11 cellular contexts compared by ENCODE assay signal in genomic region chr12:45269407-45269741, GRCh38. TPM values are rescaled to one million over a fixed set of nuclear protein-coding genes. Genes with fewer than 3 reads are reported as not detected.
DNase-seq lines count a peak whose midpoint lies in the region; ATAC-seq and TF ChIP-seq lines count a peak whose summit lies in the region.
"Had no signal": no experiment of that assay in that cellular context is flagged by ENCODE, and none has a peak within 500 bp of the region (broad histone marks: within the 10 kb centered on the region; RNA-seq: fewer than 3 reads in every experiment).

No MANE protein-coding gene starts in this region.

- TF ChIP-seq CTCF in cardiac muscle cell (IDR thresholded peaks at IDR 0.05; ENCODE audit: low read depth, low read length) (no peak), chondrocyte (IDR thresholded peaks at IDR 0.05) (peak; percentile 4), upper lobe of right lung (IDR thresholded peaks at IDR 0.05) (no peak)

- H3K36me3 ChIP-seq in cardiac muscle cell (no peaks in the 10 kb centered on the region), muscle layer of colon (ENCODE audit: insufficient read depth, low read length) (no peaks in the 10 kb centered on the region), upper lobe of right lung (no peaks in the 10 kb centered on the region)
- H3K36me3 ChIP-seq: neural progenitor cell had no signal

- intact Hi-C loops in left cardiac atrium (cut with DNase I), result loop anchor here in 1 of 2 donors (2.0 to 10.0 kb wide), 2 partner anchors 55 to 95 kb away; no protein-coding TSS in a partner anchor
- intact Hi-C loops in upper lobe of right lung (cut with DNase I), result no loop called here

- no peaks in the 10 kb centered on the region for H3K9me3 Mint-ChIP-seq in chondrocyte (ENCODE audit: low read depth)
- H3K9me3 Mint-ChIP-seq: activated naive CD4-positive, alpha-beta T cell treated with anti-CD3 and anti-CD28 coated beads, Interleukin-2, amount 50 U/mL, for 24 hours; neural progenitor cell had no signal

- H3K36me3 Mint-ChIP-seq in chondrocyte (ENCODE audit: low read depth), result no peaks in the 10 kb centered on the region

- H3K4me3 ChIP-seq in cardiac muscle cell (no peak overlapping the region), muscle layer of colon (ENCODE audit: low read depth in 1 of 2, low read length in 2 of 2) (no peak overlapping the region), upper lobe of right lung (no peak overlapping the region)
- H3K4me3 ChIP-seq: neural progenitor cell had no signal

- ATAC-seq in left cardiac atrium (no peak), upper lobe of right lung (no peak), GM19023 (IDR thresholded peaks at IDR 0.05; ENCODE audit: unreplicated experiment) (no peak)
- no peak for ATAC-seq in activated CD4-positive, CD25-positive, alpha-beta regulatory T cell treated with anti-CD3 and anti-CD28 coated beads, Interleukin-2, amount 50 U/mL, for 24 hours

- peak overlapping the region; percentile 67 for H3K27ac ChIP-seq in cardiac muscle cell
- H3K27ac ChIP-seq in muscle layer of colon (ENCODE audit: low read depth, low read length), result peak overlapping the region; percentile 53
- peak overlapping the region; percentile 58 for H3K27ac ChIP-seq in upper lobe of right lung
- H3K27ac ChIP-seq: neural progenitor cell had no signal

- peaks cover 46% of the 10 kb centered on the region for H3K4me1 Mint-ChIP-seq in chondrocyte (ENCODE audit: low read depth)

- H3K27ac Mint-ChIP-seq in chondrocyte (ENCODE audit: unreplicated experiment), result peak overlapping the region; percentile 93
- H3K27ac Mint-ChIP-seq: activated naive CD4-positive, alpha-beta T cell treated with anti-CD3 and anti-CD28 coated beads, Interleukin-2, amount 50 U/mL, for 24 hours; neural progenitor cell had no signal

- no peak overlapping the region for H3K9ac ChIP-seq in muscle layer of colon (ENCODE audit: low read length)
- H3K9ac ChIP-seq: neural progenitor cell had no signal

- peak overlapping the region; percentile 8 for H3K4me3 Mint-ChIP-seq in chondrocyte (ENCODE audit: unreplicated experiment)
- H3K4me3 Mint-ChIP-seq: activated naive CD4-positive, alpha-beta T cell treated with anti-CD3 and anti-CD28 coated beads, Interleukin-2, amount 50 U/mL, for 24 hours; neural progenitor cell had no signal

- H3K9me3 ChIP-seq in cardiac muscle cell (ENCODE audit: low read depth) (no peaks in the 10 kb centered on the region), muscle layer of colon (ENCODE audit: low read length) (no peaks in the 10 kb centered on the region), upper lobe of right lung (no peaks in the 10 kb centered on the region)

- H3K27me3 ChIP-seq in cardiac muscle cell, result no peaks in the 10 kb centered on the region
- no peaks in the 10 kb centered on the region for H3K27me3 ChIP-seq in muscle layer of colon (ENCODE audit: control insufficient read depth in 1 of 2, insufficient read depth in 2 of 2, low read length in 2 of 2)
- no peaks in the 10 kb centered on the region for H3K27me3 ChIP-seq in upper lobe of right lung
- H3K27me3 ChIP-seq: neural progenitor cell had no signal

- no peaks in the 10 kb centered on the region for H3K27me3 Mint-ChIP-seq in chondrocyte (ENCODE audit: low read depth)
- H3K27me3 Mint-ChIP-seq: activated naive CD4-positive, alpha-beta T cell treated with anti-CD3 and anti-CD28 coated beads, Interleukin-2, amount 50 U/mL, for 24 hours had no signal

- H3K4me1 ChIP-seq in cardiac muscle cell (ENCODE audit: low read depth), result peaks cover 35% of the 10 kb centered on the region
- H3K4me1 ChIP-seq in muscle layer of colon (ENCODE audit: insufficient read depth, low read length), result peaks cover 45% of the 10 kb centered on the region
- H3K4me1 ChIP-seq in upper lobe of right lung, result peaks cover 29% of the 10 kb centered on the region
- H3K4me1 ChIP-seq: neural progenitor cell had no signal

- no peak for DNase-seq in cardiac muscle cell (ENCODE audit: low read depth in 1 of 2, low spot score in 1 of 2)
- DNase-seq in left cardiac atrium, result no peak
- DNase-seq in chondrocyte (ENCODE audit: low spot score), result no peak
- no peak for DNase-seq in upper lobe of right lung
- DNase-seq in EL, result no peak
- DNase-seq: stimulated activated CD4-positive, alpha-beta T cell treated with anti-CD3 and anti-CD28 coated beads, Interleukin-12 subunit alpha, Interleukin-12 subunit beta, amount 100 ng/mL, for 4 hours had no signal

RNA-seq across cellular contexts. Expression of gene ANO6, which starts 53.5 kb away (rescaled TPM):
- total RNA-seq in cardiac muscle cell (34.8 and 50.8 TPM in 2 replicates), left cardiac atrium (10 to 100 TPM; 47.2 to 48.9 TPM), chondrocyte (64.2 to 79.4 TPM (median 75.8 TPM) in 3 replicates), upper lobe of right lung (85.0 TPM)
- 36.0 and 53.1 TPM in 2 replicates for polyA plus RNA-seq in cardiac muscle cell
